29 cellular contexts compared by ENCODE assay signal in genomic region chr10:78404296-78404695, GRCh38.
"Had no signal": no experiment of that assay in that cellular context is flagged by ENCODE, and none has a peak within 500 bp of the region (broad histone marks: within the 10 kb centered on the region; RNA-seq: fewer than 3 reads in every experiment).

No MANE protein-coding gene starts in this region.

- DNase-seq: caudate nucleus; dorsolateral prefrontal cortex; effector CD8-positive, alpha-beta T cell; foreskin keratinocyte; midbrain; naive thymus-derived CD4-positive, alpha-beta T cell; occipital lobe; ovary; posterior cingulate gyrus; psoas muscle; right cardiac atrium; small intestine; stimulated activated CD4-positive, alpha-beta T cell treated with anti-CD3 and anti-CD28 coated beads, Interleukin-15, amount 100 ng/mL, for 24 hours; stimulated activated CD4-positive, alpha-beta T cell treated with anti-CD3 and anti-CD28 coated beads, Interleukin-4, amount 100 ng/mL, for 1 hour; stimulated activated naive CD4-positive, alpha-beta T cell treated with Interleukin-2 at 50 U/mL for 16 hours; thyroid gland; trophoblast cell had no signal

- H3K27ac ChIP-seq: dorsolateral prefrontal cortex, esophagus muscularis mucosa, foreskin keratinocyte, gastroesophageal sphincter, heart left ventricle, hepatocyte, ovary, psoas muscle, stomach, thyroid gland had no signal

- H3K36me3 Mint-ChIP-seq: memory B cell; naive thymus-derived CD4-positive, alpha-beta T cell; stimulated activated effector memory CD8-positive, alpha-beta T cell treated with anti-CD3 and anti-CD28 coated beads, Interleukin-12 subunit alpha, Interleukin-12 subunit beta, amount 100 ng/mL, for 72 hours had no signal

- H3K9me3 Mint-ChIP-seq: memory B cell; naive thymus-derived CD4-positive, alpha-beta T cell; nephron; stimulated activated effector memory CD8-positive, alpha-beta T cell treated with anti-CD3 and anti-CD28 coated beads, Interleukin-12 subunit alpha, Interleukin-12 subunit beta, amount 100 ng/mL, for 72 hours had no signal

- FAIRE-seq: colon, endothelial cell of umbilical vein, islet of Langerhans, small intestine had no signal

- H3K27ac Mint-ChIP-seq: memory B cell; naive thymus-derived CD4-positive, alpha-beta T cell; stimulated activated effector memory CD8-positive, alpha-beta T cell treated with anti-CD3 and anti-CD28 coated beads, Interleukin-12 subunit alpha, Interleukin-12 subunit beta, amount 100 ng/mL, for 72 hours had no signal

- H3K4me3 ChIP-seq: dorsolateral prefrontal cortex, esophagus muscularis mucosa, gastroesophageal sphincter, heart left ventricle, hepatocyte, lung, ovary, psoas muscle, stomach, thyroid gland had no signal

- H3K4me3 Mint-ChIP-seq: memory B cell; naive thymus-derived CD4-positive, alpha-beta T cell; stimulated activated effector memory CD8-positive, alpha-beta T cell treated with anti-CD3 and anti-CD28 coated beads, Interleukin-12 subunit alpha, Interleukin-12 subunit beta, amount 100 ng/mL, for 72 hours had no signal

- H3K9me3 ChIP-seq: esophagus muscularis mucosa, gastroesophageal sphincter, heart left ventricle, ovary, psoas muscle, stomach, thyroid gland had no signal

- H3K4me1 ChIP-seq: foreskin keratinocyte had no signal

- H3K27me3 ChIP-seq: esophagus muscularis mucosa, gastroesophageal sphincter, hepatocyte, ovary, thyroid gland had no signal

- H3K36me3 ChIP-seq: esophagus muscularis mucosa, gastroesophageal sphincter, heart left ventricle, ovary, stomach, thyroid gland had no signal

- ATAC-seq: foreskin keratinocyte; gastroesophageal sphincter; heart left ventricle; naive thymus-derived CD4-positive, alpha-beta T cell; psoas muscle; right cardiac atrium; stimulated activated effector memory CD8-positive, alpha-beta T cell treated with anti-CD3 and anti-CD28 coated beads, Interleukin-12 subunit alpha, Interleukin-12 subunit beta, amount 100 ng/mL, for 72 hours had no signal
